10 cellular contexts compared by ENCODE assay signal in the genomic region with DNA sequence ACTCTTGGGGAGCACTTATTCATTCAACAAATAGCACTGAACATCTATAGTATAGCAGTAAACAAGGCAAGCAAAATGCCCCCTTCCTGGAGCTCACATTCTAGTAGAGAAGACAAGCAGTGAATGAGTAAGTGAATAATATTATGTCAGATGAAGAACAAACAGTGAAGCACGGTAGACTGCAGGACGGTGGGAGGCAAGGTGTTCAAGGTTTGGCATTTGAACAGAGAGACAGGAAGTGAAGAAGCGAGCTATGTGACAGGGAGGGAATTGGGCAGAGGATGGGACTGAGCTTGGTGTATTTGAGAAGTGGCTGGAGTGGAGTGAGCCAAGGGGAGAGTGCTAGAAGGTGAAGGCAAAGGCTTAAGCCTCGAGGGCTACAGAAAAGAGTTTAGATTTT. TPM values are rescaled to one million over a fixed set of nuclear protein-coding genes. Genes with fewer than 3 reads are reported as not detected.
DNase-seq lines count a peak whose midpoint lies in the region; ATAC-seq and TF ChIP-seq lines count a peak whose summit lies in the region.
"Had no signal": no experiment of that assay in that cellular context is flagged by ENCODE, and none has a peak within 500 bp of the region (broad histone marks: within the 10 kb centered on the region; RNA-seq: fewer than 3 reads in every experiment).

No MANE protein-coding gene starts in this region.

- H3K4me3 Mint-ChIP-seq in activated naive CD8-positive, alpha-beta T cell treated with anti-CD3 and anti-CD28 coated beads for 36 hours: peak overlapping the region; percentile 99

- H3K36me3 Mint-ChIP-seq in activated naive CD8-positive, alpha-beta T cell treated with anti-CD3 and anti-CD28 coated beads for 36 hours: peaks cover 4% of the 10 kb centered on the region

- no peak for TF ChIP-seq POLR2A in uterus (IDR thresholded peaks at IDR 0.05)

- peak overlapping the region; percentile 36 for H3K27ac Mint-ChIP-seq in activated naive CD8-positive, alpha-beta T cell treated with anti-CD3 and anti-CD28 coated beads for 36 hours

- H3K9me3 ChIP-seq in left ventricle myocardium inferior (replicated peaks): no peaks in the 10 kb centered on the region
- H3K9me3 ChIP-seq in right atrium auricular region: no peaks in the 10 kb centered on the region
- H3K9me3 ChIP-seq in muscle layer of duodenum (ENCODE audit: control insufficient read depth in 1 of 2, low read length in 2 of 2): no peaks in the 10 kb centered on the region
- H3K9me3 ChIP-seq in uterus: no peaks in the 10 kb centered on the region

- H3K4me1 Mint-ChIP-seq in activated naive CD8-positive, alpha-beta T cell treated with anti-CD3 and anti-CD28 coated beads for 36 hours: peaks cover 29% of the 10 kb centered on the region

- no peak overlapping the region for H3K27ac ChIP-seq in left ventricle myocardium inferior (replicated peaks)
- no peak overlapping the region for H3K27ac ChIP-seq in right atrium auricular region
- H3K27ac ChIP-seq in muscle layer of duodenum (ENCODE audit: low read length): no peak overlapping the region
- H3K27ac ChIP-seq in uterus: peak overlapping the region; percentile 92 to 94

- peak overlapping the region; percentile 95 for H3K4me3 ChIP-seq in left ventricle myocardium inferior
- H3K4me3 ChIP-seq in right atrium auricular region: peak overlapping the region in 1 of 2 donors; percentile 68
- H3K4me3 ChIP-seq in muscle layer of duodenum (ENCODE audit: low read depth in 1 of 2, low read length in 2 of 2): peak overlapping the region; percentile 81 to 88
- H3K4me3 ChIP-seq in uterus: peak overlapping the region in 1 of 2 donors; percentile 75

- H3K36me3 ChIP-seq in left ventricle myocardium inferior (peaks cover 30% of the 10 kb centered on the region), right atrium auricular region (peaks cover 29% of the 10 kb centered on the region), muscle layer of duodenum (ENCODE audit: control insufficient read depth in 1 of 2, insufficient read depth in 2 of 2, low read length in 2 of 2) (peaks cover 20 to 24% of the 10 kb centered on the region in 2 donors), uterus (no peaks in the 10 kb centered on the region)

- TF ChIP-seq CTCF in left ventricle myocardium inferior (IDR thresholded peaks at IDR 0.05; ENCODE audit: borderline replicate concordance) (no peak), right atrium auricular region (IDR thresholded peaks at IDR 0.05) (no peak), uterus (IDR thresholded peaks at IDR 0.05) (no peak)

- no peaks in the 10 kb centered on the region for H3K27me3 Mint-ChIP-seq in activated naive CD8-positive, alpha-beta T cell treated with anti-CD3 and anti-CD28 coated beads for 36 hours

- H3K4me1 ChIP-seq in left ventricle myocardium inferior: peaks cover 44% of the 10 kb centered on the region
- peaks cover 0 to 31% of the 10 kb centered on the region in 2 donors for H3K4me1 ChIP-seq in right atrium auricular region
- H3K4me1 ChIP-seq in muscle layer of duodenum (ENCODE audit: control insufficient read depth in 1 of 2, insufficient read depth in 2 of 2, low read length in 2 of 2): peaks cover 15 to 21% of the 10 kb centered on the region in 2 donors
- peaks cover 5 to 9% of the 10 kb centered on the region in 2 donors for H3K4me1 ChIP-seq in uterus

- H3K9me3 Mint-ChIP-seq in activated naive CD8-positive, alpha-beta T cell treated with anti-CD3 and anti-CD28 coated beads for 36 hours: no peaks in the 10 kb centered on the region

- DNase-seq in left ventricle myocardium inferior (no peak), right atrium auricular region (ENCODE audit: low spot score) (no peak), uterus (no peak), superior temporal gyrus (ENCODE audit: extremely low spot score) (no peak), RKO (ENCODE audit: low spot score) (no peak)
- DNase-seq in activated naive CD8-positive, alpha-beta T cell treated with anti-CD3 and anti-CD28 coated beads for 36 hours: no peak
- DNase-seq: activated CD4-positive, CD25-positive, alpha-beta regulatory T cell; NCI-H526 had no signal

- H3K27me3 ChIP-seq in left ventricle myocardium inferior (ENCODE audit: low read depth) (no peaks in the 10 kb centered on the region), right atrium auricular region (no peaks in the 10 kb centered on the region), muscle layer of duodenum (ENCODE audit: low read depth, low read length) (no peaks in the 10 kb centered on the region), uterus (no peaks in the 10 kb centered on the region)

- intact Hi-C loops in left ventricle myocardium inferior (cut with micrococcal nuclease): no loop called here
- intact Hi-C loops in uterus (cut with DNase I; ENCODE audit: low total_unique reads): no loop called here

- no peak for ATAC-seq in HG03039 (IDR thresholded peaks at IDR 0.05; ENCODE audit: unreplicated experiment)

RNA-seq across cellular contexts. Expression of a gene that starts 1.4 kb away (rescaled TPM):
- total RNA-seq in left ventricle myocardium inferior: 72.3 TPM
- total RNA-seq in right atrium auricular region: 10 to 100 TPM; 63.9 to 79.0 TPM
- 1 to 10 TPM; 7.9 to 10.0 TPM for total RNA-seq in activated naive CD8-positive, alpha-beta T cell treated with anti-CD3 and anti-CD28 coated beads for 36 hours
- 10 to 100 TPM; 20.4 to 38.8 (median 29.1) TPM for total RNA-seq in uterus

RNA-seq across cellular contexts. Expression of a gene that starts 17.2 kb away (rescaled TPM):
- total RNA-seq in left ventricle myocardium inferior: 0.47 TPM
- 1 to 10 TPM; 1.4 to 1.9 TPM for total RNA-seq in right atrium auricular region
- total RNA-seq in activated naive CD8-positive, alpha-beta T cell treated with anti-CD3 and anti-CD28 coated beads for 36 hours: 1 to 10 TPM; 8.0 to 8.6 TPM
- total RNA-seq in uterus: 1 to 10 TPM in 3 of 4 donors, under 1 TPM in 1; 0.51 to 8.2 (median 2.2) TPM

RNA-seq across cellular contexts. Expression of a gene that starts 18.1 kb away (rescaled TPM):
- total RNA-seq in left ventricle myocardium inferior (35.0 TPM), right atrium auricular region (10 to 100 TPM; 32.5 to 49.1 TPM), uterus (10 to 100 TPM in 3 of 4 donors, 1 to 10 TPM in 1; 9.7 to 63.7 (median 33.9) TPM)
- under 1 TPM; 0.36 to 0.60 TPM for total RNA-seq in activated naive CD8-positive, alpha-beta T cell treated with anti-CD3 and anti-CD28 coated beads for 36 hours

RNA-seq across cellular contexts. Expression of a gene that starts 32.3 kb away (rescaled TPM):
- total RNA-seq in left ventricle myocardium inferior (0.58 TPM), right atrium auricular region (1 to 10 TPM in 1 of 2 donors, under 1 TPM in 1; 0.89 to 2.6 TPM), uterus (10 to 100 TPM in 1 of 4 donors, 1 to 10 TPM in 2, under 1 TPM in 1; 0.26 to 10.7 (median 5.0) TPM)
- 1 to 10 TPM; 1.2 to 1.8 TPM for total RNA-seq in activated naive CD8-positive, alpha-beta T cell treated with anti-CD3 and anti-CD28 coated beads for 36 hours

RNA-seq across cellular contexts. Expression of a gene that starts 44.6 kb away (rescaled TPM):
- total RNA-seq in left ventricle myocardium inferior: 17.5 TPM
- total RNA-seq in right atrium auricular region: 10 to 100 TPM; 39.8 to 44.8 TPM
- 10 to 100 TPM; 49.0 to 49.2 TPM for total RNA-seq in activated naive CD8-positive, alpha-beta T cell treated with anti-CD3 and anti-CD28 coated beads for 36 hours
- total RNA-seq in uterus: 10 to 100 TPM; 22.0 to 80.6 (median 35.8) TPM

Comparison
In these comparisons a context has a peak if more than half of its experiments do, and no peak if none do; other contexts are left out.
1. H3K27ac ChIP-seq: peak in uterus (2 of 2); none in left ventricle myocardium inferior (single experiment), right atrium auricular region (0 of 2) and muscle layer of duodenum (single experiment).
2. RNA of a gene that starts 18.1 kb away (total RNA-seq): 32.5 to 49.1 TPM in right atrium auricular region, 9.7 to 63.7 TPM in uterus and 35.0 TPM in left ventricle myocardium inferior (single experiment); 0.36 to 0.60 TPM in activated naive CD8-positive, alpha-beta T cell treated with anti-CD3 and anti-CD28 coated beads for 36 hours; every median in the first group is over 4 times any median in the second.